In the genomic region with DNA sequence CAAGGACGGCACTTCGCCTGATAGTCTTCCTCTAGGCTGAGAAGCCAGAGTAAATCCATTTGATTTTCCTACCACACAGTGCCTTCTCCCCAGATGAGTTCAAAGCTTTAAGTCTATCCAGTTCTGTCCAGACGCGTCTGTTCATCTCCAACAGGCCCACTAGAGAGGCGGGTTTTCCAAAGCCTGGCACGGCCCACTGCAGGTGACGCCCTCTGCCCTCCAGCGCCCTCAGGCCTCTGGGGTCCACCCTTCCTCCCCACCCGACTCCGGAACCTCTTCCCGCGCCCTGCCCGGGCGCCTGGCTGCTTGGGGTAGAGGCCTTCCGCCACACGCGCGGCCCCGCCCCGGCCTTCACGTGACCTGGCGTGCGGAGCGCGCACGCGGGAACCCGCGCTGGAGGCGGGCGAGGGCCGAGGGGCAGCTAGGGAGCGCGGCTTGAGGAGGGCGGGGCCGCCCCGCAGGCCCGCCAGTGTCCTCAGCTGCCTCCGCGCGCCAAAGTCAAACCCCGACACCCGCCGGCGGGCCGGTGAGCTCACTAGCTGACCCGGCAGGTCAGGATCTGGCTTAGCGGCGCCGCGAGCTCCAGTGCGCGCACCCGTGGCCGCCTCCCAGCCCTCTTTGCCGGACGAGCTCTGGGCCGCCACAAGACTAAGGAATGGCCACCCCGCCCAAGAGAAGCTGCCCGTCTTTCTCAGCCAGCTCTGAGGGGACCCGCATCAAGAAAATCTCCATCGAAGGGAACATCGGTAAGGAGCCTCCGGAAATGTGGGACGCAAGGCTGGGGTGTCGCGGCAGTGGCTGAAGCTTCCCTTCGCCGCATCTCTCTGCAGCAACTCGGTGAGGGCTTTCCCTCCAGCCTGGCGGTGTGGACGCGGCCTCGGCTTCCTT, we compare ENCODE assay signal across 8 cellular contexts. TPM values are rescaled to one million over a fixed set of nuclear protein-coding genes. Genes with fewer than 3 reads are reported as not detected.
DNase-seq lines count a peak whose midpoint lies in the region; ATAC-seq and TF ChIP-seq lines count a peak whose summit lies in the region.

A gene (plus strand): TSS at position 469 of the 888 bp plus-strand sequence. CDS start 187 bp downstream, at position 656.

- peak within 1 kb of the TSS; percentile 67 for H3K27ac ChIP-seq in trophoblast cell (ENCODE audit: low read depth, low read length)
- peak within 1 kb of the TSS; percentile 81 to 91 (median 88) for H3K27ac ChIP-seq in tibial nerve

- H3K4ac ChIP-seq in trophoblast cell (ENCODE audit: low read depth, low read length): peak within 1 kb of the TSS; percentile 42

- H2BK120ac ChIP-seq in trophoblast cell (ENCODE audit: insufficient read depth, low read length, poor library complexity): peak within 1 kb of the TSS; percentile 53

- peaks cover 5% of the 10 kb centered on the region for H3K79me2 ChIP-seq in trophoblast cell (ENCODE audit: control insufficient read depth, insufficient read depth, low read length, poor library complexity)

- H3K4me1 Mint-ChIP-seq in activated naive CD8-positive, alpha-beta T cell treated with anti-CD3 and anti-CD28 coated beads, Interleukin-2, amount 50 U/mL, for 24 hours: peaks cover 43% of the 10 kb centered on the region

- TF ChIP-seq CTCF in GM12875 (IDR thresholded peaks at IDR 0.05; ENCODE audit: borderline replicate concordance, insufficient read depth, low read depth, low read length): no peak
- peak in 1 of 5 experiments; percentile 12 for TF ChIP-seq CTCF in tibial nerve (IDR thresholded peaks at IDR 0.05)

- H3K9ac ChIP-seq in trophoblast cell (ENCODE audit: low read length): peak within 1 kb of the TSS; percentile 77

- H3K14ac ChIP-seq in trophoblast cell (ENCODE audit: low read length): peak within 1 kb of the TSS; percentile 94

- no peaks in the 10 kb centered on the region for H3K27me3 ChIP-seq in trophoblast cell (ENCODE audit: insufficient read depth, low read length)
- H3K27me3 ChIP-seq in tibial nerve: no peaks in the 10 kb centered on the region

- peak within 1 kb of the TSS; percentile 63 for H3K4me2 ChIP-seq in trophoblast cell (ENCODE audit: low read length)

- H3K79me1 ChIP-seq in trophoblast cell (ENCODE audit: low read length): peaks cover 9% of the 10 kb centered on the region

- peaks cover 0 to 4% of the 10 kb centered on the region in 2 experiments for H3K4me1 ChIP-seq in trophoblast cell (ENCODE audit: control insufficient read depth in 1 of 2, insufficient read depth in 2 of 2, low read length in 2 of 2)
- peaks cover 0 to 43% (median 2%) of the 10 kb centered on the region in 4 donors for H3K4me1 ChIP-seq in tibial nerve

- H3K4me3 ChIP-seq in GM12875 (ENCODE audit: low read depth, low read length) (peak within 1 kb of the TSS; percentile 83), trophoblast cell (ENCODE audit: low read depth, low read length) (peak within 1 kb of the TSS; percentile 89), tibial nerve (peak within 1 kb of the TSS; percentile 48 to 77 (median 64))

- peak; percentile 77 to 85 for TF ChIP-seq POLR2A in tibial nerve (IDR thresholded peaks at IDR 0.05)

- peak within 1 kb of the TSS; percentile 64 for H3K18ac ChIP-seq in trophoblast cell (ENCODE audit: low read length)

- H2AFZ ChIP-seq in trophoblast cell (ENCODE audit: insufficient read depth, low read length, poor library complexity): peak within 1 kb of the TSS; percentile 77

- no peaks in the 10 kb centered on the region for H3K9me3 Mint-ChIP-seq in activated naive CD8-positive, alpha-beta T cell treated with anti-CD3 and anti-CD28 coated beads, Interleukin-2, amount 50 U/mL, for 24 hours

- H2BK5ac ChIP-seq in trophoblast cell (ENCODE audit: low read depth, low read length, poor library complexity): peak within 1 kb of the TSS; percentile 37

- peak within 1 kb of the TSS; percentile 79 for H2AK5ac ChIP-seq in trophoblast cell (ENCODE audit: low read length)

- H3K36me3 Mint-ChIP-seq in activated naive CD8-positive, alpha-beta T cell treated with anti-CD3 and anti-CD28 coated beads, Interleukin-2, amount 50 U/mL, for 24 hours (ENCODE audit: low read depth): peaks cover 3% of the 10 kb centered on the region

- peak within 1 kb of the TSS; percentile 83 for H4K8ac ChIP-seq in trophoblast cell (ENCODE audit: low read depth, low read length)

- ATAC-seq in HG02678 (IDR thresholded peaks at IDR 0.05; ENCODE audit: unreplicated experiment): peak; percentile 79
- peak; percentile 91 for ATAC-seq in activated naive CD8-positive, alpha-beta T cell treated with anti-CD3 and anti-CD28 coated beads, Interleukin-2, amount 50 U/mL, for 24 hours

- peak within 1 kb of the TSS; percentile 88 for H4K12ac ChIP-seq in trophoblast cell (ENCODE audit: low read depth, low read length)

- intact Hi-C loops in cardiac septum (cut with DNase I): loop anchor here (2.0 to 5.0 kb wide), 3 partner anchors 91 to 305 kb away; a partner anchor contains a TSS

- H3K36me3 ChIP-seq in trophoblast cell (ENCODE audit: control insufficient read depth in 1 of 2, insufficient read depth in 2 of 2, low read length in 2 of 2) (peaks cover 0 to under 1% of the 10 kb centered on the region in 2 experiments), tibial nerve (peaks cover 0 to 4% (median 0%) of the 10 kb centered on the region in 3 donors)

- WGBS in trophoblast cell (ENCODE audit: extremely low coverage, insufficient coverage, insufficient read length): no CpG with 5 or more reads among the region's 74 CpGs
- whole genome bisulfite sequencing in tibial nerve, 2 donors: 0 to 1% methylated on average over 65 to 67 of the region's 74 CpGs

- H3K9me3 ChIP-seq in trophoblast cell (ENCODE audit: insufficient read depth, low read depth, low read length) (no peaks in the 10 kb centered on the region), tibial nerve (no peaks in the 10 kb centered on the region)

- peak; percentile 77 for DNase-seq in NCI-H1105 treated with DMSO at 0.1 percent for 48 hours (lab: John Stamatoyannopoulos, UW)
- peak; percentile 76 for DNase-seq in SW480 (ENCODE audit: low spot score)
- peak; percentile 90 for DNase-seq in activated naive CD8-positive, alpha-beta T cell treated with anti-CD3 and anti-CD28 coated beads, Interleukin-2, amount 50 U/mL, for 24 hours
- peak; percentile 95 for DNase-seq in cardiac septum (ENCODE audit: low spot score)
- peak; percentile 91 to 95 for DNase-seq in trophoblast cell
- DNase-seq in tibial nerve (ENCODE audit: low spot score in 2 of 2): peak; percentile 75 to 82

- H3K23ac ChIP-seq in trophoblast cell (ENCODE audit: low read length): no peak within 1 kb of the TSS

- no peaks in the 10 kb centered on the region for H3K27me3 Mint-ChIP-seq in activated naive CD8-positive, alpha-beta T cell treated with anti-CD3 and anti-CD28 coated beads, Interleukin-2, amount 50 U/mL, for 24 hours

- H4K91ac ChIP-seq in trophoblast cell (ENCODE audit: low read depth, low read length): peak within 1 kb of the TSS; percentile 77

- H2BK12ac ChIP-seq in trophoblast cell (ENCODE audit: low read length): peak within 1 kb of the TSS; percentile 5

- H3K27ac Mint-ChIP-seq in activated naive CD8-positive, alpha-beta T cell treated with anti-CD3 and anti-CD28 coated beads, Interleukin-2, amount 50 U/mL, for 24 hours: peak within 1 kb of the TSS; percentile 91

- H3K4me3 Mint-ChIP-seq in activated naive CD8-positive, alpha-beta T cell treated with anti-CD3 and anti-CD28 coated beads, Interleukin-2, amount 50 U/mL, for 24 hours: peak within 1 kb of the TSS; percentile 95

- TF ChIP-seq EP300 in tibial nerve (IDR thresholded peaks at IDR 0.05): peak in 1 of 2 donors; percentile 87

RNA-seq across cellular contexts. Expression of the gene that starts here (rescaled TPM):
- total RNA-seq in cardiac septum: 7.1 TPM
- polyA plus RNA-seq in trophoblast cell (2013): 6.8 and 7.1 TPM in 2 replicates
- total RNA-seq in tibial nerve: 10 to 100 TPM; 16.3 to 19.0 (median 18.3) TPM

Comparison
In these comparisons a context has a peak if more than half of its experiments do, and no peak if none do; other contexts are left out.
1. Peak in every context shown above with its lines: DNase-seq, ATAC-seq, H3K4me3 ChIP-seq and H3K27ac ChIP-seq.